8 cellular contexts compared by ENCODE assay signal in genomic region chr9:134858051-134858841, GRCh38. TPM values are rescaled to one million over a fixed set of nuclear protein-coding genes. Genes with fewer than 3 reads are reported as not detected.
A peak's percentile ranks its signal among the peaks of the same experiment; 100 is the strongest.
DNase-seq lines count a peak whose midpoint lies in the region; ATAC-seq and TF ChIP-seq lines count a peak whose summit lies in the region.

No MANE protein-coding gene starts in this region.

- H3K27ac ChIP-seq in brain microvascular endothelial cell, result no peak overlapping the region
- H3K27ac ChIP-seq in upper lobe of right lung, result no peak overlapping the region

- DNase-seq in ELR (ENCODE audit: low read depth) (peak; percentile 47), brain microvascular endothelial cell (no peak), upper lobe of right lung (peak; percentile 38), NCI-H1930 (lab: John Stamatoyannopoulos, UW) (no peak), pons (ENCODE audit: low spot score) (no peak), amniotic stem cell (lab: John Stamatoyannopoulos, UW) (no peak)

- H3K36me3 ChIP-seq in brain microvascular endothelial cell (replicated peaks) (no peaks in the 10 kb centered on the region), upper lobe of right lung (no peaks in the 10 kb centered on the region)

- H3K27me3 ChIP-seq in brain microvascular endothelial cell (replicated peaks) (no peaks in the 10 kb centered on the region), upper lobe of right lung (no peaks in the 10 kb centered on the region)

- TF ChIP-seq CTCF in brain microvascular endothelial cell (IDR thresholded peaks at IDR 0.05; ENCODE audit: low read depth, low read length, missing control alignments) (peak; percentile 4), upper lobe of right lung (IDR thresholded peaks at IDR 0.05) (no peak)

- intact Hi-C loops in upper lobe of right lung (cut with DNase I), result no loop called here

- H3K9me3 ChIP-seq in upper lobe of right lung, result no peaks in the 10 kb centered on the region

- no peaks in the 10 kb centered on the region for H3K4me1 ChIP-seq in upper lobe of right lung

- H3K4me3 ChIP-seq in brain microvascular endothelial cell (ENCODE audit: low read depth, low read length) (no peak overlapping the region), upper lobe of right lung (no peak overlapping the region)

- in situ Hi-C loops in brain microvascular endothelial cell (cut with HindIII; ENCODE audit: low pct_ligation_motif_present, low sequenced_read_pairs), result no loop called here

- ATAC-seq in GM19452 (IDR thresholded peaks at IDR 0.05; ENCODE audit: unreplicated experiment) (peak; percentile 81), HG03342 (IDR thresholded peaks at IDR 0.05; ENCODE audit: unreplicated experiment) (peak; percentile 85), upper lobe of right lung (no peak)

RNA-seq across cellular contexts. Expression of gene FCN2, which starts 22.4 kb away (rescaled TPM):
- total RNA-seq in upper lobe of right lung, result not detected

RNA-seq across cellular contexts. Expression of gene FCN1, which starts 59.5 kb away (rescaled TPM):
- 63.0 TPM for total RNA-seq in upper lobe of right lung

Comparison
In these comparisons a context has a peak if more than half of its experiments do, and no peak if none do; other contexts are left out.
1. DNase-seq: peak in ELR (single experiment) and upper lobe of right lung (single experiment); none in brain microvascular endothelial cell (single experiment), NCI-H1930 (0 of 2), pons (single experiment) and amniotic stem cell (single experiment).